14 cellular contexts compared by ENCODE assay signal in genomic region chr17:79830763-79831366, GRCh38. TPM values are rescaled to one million over a fixed set of nuclear protein-coding genes. Genes with fewer than 3 reads are reported as not detected.
DNase-seq lines count a peak whose midpoint lies in the region; ATAC-seq, FAIRE-seq and TF ChIP-seq lines count a peak whose summit lies in the region.
"Had no signal": no experiment of that assay in that cellular context is flagged by ENCODE, and none has a peak within 500 bp of the region (broad histone marks: within the 10 kb centered on the region; RNA-seq: fewer than 3 reads in every experiment).

No MANE protein-coding gene starts in this region.

- H3K9me3 ChIP-seq in heart right ventricle, result no peaks in the 10 kb centered on the region
- no peaks in the 10 kb centered on the region for H3K9me3 ChIP-seq in Panc1 (ENCODE audit: control insufficient read depth, insufficient read depth, low read depth, low read length)
- H3K9me3 ChIP-seq in right cardiac atrium (ENCODE audit: control insufficient read depth, low read length), result no peaks in the 10 kb centered on the region
- no peaks in the 10 kb centered on the region for H3K9me3 ChIP-seq in tibial nerve
- H3K9me3 ChIP-seq in effector memory CD4-positive, alpha-beta T cell (ENCODE audit: control insufficient read depth, low read length), result no peaks in the 10 kb centered on the region
- no peaks in the 10 kb centered on the region for H3K9me3 ChIP-seq in lower lobe of right lung
- H3K9me3 ChIP-seq: MG63, tibial artery had no signal

- BruUV-seq in Panc1 (replicated peaks; lab: Mats Ljungman, UMichigan), result no TSS peak

- ATAC-seq in heart right ventricle (peak in 1 of 8 donors; percentile 4), Panc1 (no peak), right cardiac atrium (no peak), lower lobe of right lung (no peak)
- ATAC-seq: esophagus mucosa had no signal

- 90 to 95% methylated on average over 10 of the region's 10 CpGs for WGBS in heart right ventricle, 2 donors
- WGBS in right cardiac atrium, result 87% methylated on average over 10 of the region's 10 CpGs
- 85% methylated on average over 10 of the region's 10 CpGs for WGBS in tibial nerve, 2 donors

- TF ChIP-seq POLR2A in tibial nerve (IDR thresholded peaks at IDR 0.05), result no peak

- POLR2A ChIA-PET in Panc1 (lab: Charles Lee), result interaction anchor here (1.2 kb wide), 1 partner anchor 19 kb away, joined by 3 read pairs; no protein-coding TSS in a partner anchor

- CTCF ChIA-PET in Panc1 (lab: Charles Lee), result interaction anchor here (0.7 to 3.6 kb wide), 2 partner anchors 14 to 19 kb away, joined by 4 to 21 read pairs; no protein-coding TSS in a partner anchor

- no peaks in the 10 kb centered on the region for H3K27me3 ChIP-seq in heart right ventricle
- H3K27me3 ChIP-seq in Panc1 (ENCODE audit: control insufficient read depth, insufficient read depth, low read length), result no peaks in the 10 kb centered on the region
- H3K27me3 ChIP-seq in right cardiac atrium (ENCODE audit: control insufficient read depth, insufficient read depth), result no peaks in the 10 kb centered on the region
- H3K27me3 ChIP-seq in tibial nerve, result no peaks in the 10 kb centered on the region
- H3K27me3 ChIP-seq in effector memory CD4-positive, alpha-beta T cell (replicated peaks; ENCODE audit: control insufficient read depth, insufficient read depth, low read length, poor library complexity, severe bottlenecking), result no peaks in the 10 kb centered on the region
- H3K27me3 ChIP-seq in lower lobe of right lung (ENCODE audit: low read depth), result no peaks in the 10 kb centered on the region
- H3K27me3 ChIP-seq: MG63 had no signal

- DNase-seq in heart right ventricle (no peak), cardiac septum (ENCODE audit: low spot score) (no peak), Panc1 (ENCODE audit: low read depth, low spot score) (no peak), right cardiac atrium (no peak), tibial nerve (ENCODE audit: low spot score in 2 of 2) (no peak), lower lobe of right lung (no peak), GM19239 (ENCODE audit: insufficient read length, low spot score) (no peak)
- no peak for DNase-seq in effector memory CD4-positive, alpha-beta T cell
- DNase-seq: activated effector memory CD4-positive, alpha-beta T cell treated with anti-CD3 and anti-CD28 coated beads, Interleukin-2, amount 50 U/mL, for 16 hours; cortex of kidney; GOT3; MG63 had no signal

- in situ Hi-C loops in Panc1 (cut with HindIII; ENCODE audit: low pct_unique_long_range_greater_than_20kb, low sequenced_read_pairs), result no loop called here

- intact Hi-C loops in heart right ventricle (cut with DNase I) (loop anchor here in 2 of 10 donors (2.0 to 10.0 kb wide), 2 partner anchors 16 to 86 kb away; no protein-coding TSS in a partner anchor), cardiac septum (cut with DNase I) (no loop called here), Panc1 (cut with micrococcal nuclease; ENCODE audit: unreplicated experiment) (loop anchor here (10.0 kb wide), 1 partner anchor 86 kb away; no protein-coding TSS in a partner anchor), right cardiac atrium (cut with DNase I) (no loop called here), lower lobe of right lung (cut with DNase I) (no loop called here)

- no peak for TF ChIP-seq EP300 in tibial nerve (IDR thresholded peaks at IDR 0.05)

- TF ChIP-seq CTCF in heart right ventricle (IDR thresholded peaks at IDR 0.05), result no peak
- no peak for TF ChIP-seq CTCF in Panc1 (IDR thresholded peaks at IDR 0.05)
- no peak for TF ChIP-seq CTCF in tibial nerve (IDR thresholded peaks at IDR 0.05)
- no peak for TF ChIP-seq CTCF in lower lobe of right lung (IDR thresholded peaks at IDR 0.05)

- H3K4me3 ChIP-seq in heart right ventricle, result no peak overlapping the region
- no peak overlapping the region for H3K4me3 ChIP-seq in Panc1 (ENCODE audit: low read depth in 2 of 2, low read length in 2 of 2)
- H3K4me3 ChIP-seq in right cardiac atrium (ENCODE audit: low read length), result no peak overlapping the region
- H3K4me3 ChIP-seq in tibial nerve, result no peak overlapping the region
- no peak overlapping the region for H3K4me3 ChIP-seq in effector memory CD4-positive, alpha-beta T cell (ENCODE audit: insufficient read depth, low read depth, low read length, poor library complexity, severe bottlenecking)
- no peak overlapping the region for H3K4me3 ChIP-seq in lower lobe of right lung
- H3K4me3 ChIP-seq: MG63, tibial artery had no signal

- H3K4me1 ChIP-seq in heart right ventricle (peaks cover 9 to 71% (median 36%) of the 10 kb centered on the region in 9 donors), Panc1 (ENCODE audit: control insufficient read depth, insufficient read depth, low read length) (peaks cover 54% of the 10 kb centered on the region), right cardiac atrium (ENCODE audit: control insufficient read depth, insufficient read depth, low read length) (peaks cover 6% of the 10 kb centered on the region), tibial nerve (peaks cover 0 to 49% (median 23%) of the 10 kb centered on the region in 4 donors), lower lobe of right lung (peaks cover 65% of the 10 kb centered on the region)
- H3K4me1 ChIP-seq in effector memory CD4-positive, alpha-beta T cell (ENCODE audit: control insufficient read depth, insufficient read depth, low read length, poor library complexity, severe bottlenecking), result peaks cover 15% of the 10 kb centered on the region

- H3K36me3 ChIP-seq in heart right ventricle (peaks cover 0 to 27% (median 21%) of the 10 kb centered on the region in 9 donors), Panc1 (ENCODE audit: control insufficient read depth, insufficient read depth, low read length) (peaks cover 2% of the 10 kb centered on the region; the same call in 1 of the 2 replicates), tibial nerve (peaks cover 0 to 21% (median 2%) of the 10 kb centered on the region in 3 donors), lower lobe of right lung (peaks cover 22% of the 10 kb centered on the region)
- peaks cover 23% of the 10 kb centered on the region for H3K36me3 ChIP-seq in effector memory CD4-positive, alpha-beta T cell (ENCODE audit: control insufficient read depth, insufficient read depth, low read length)

- FAIRE-seq in GM19239 (lab: Jason Lieb, UNC), result no peak

- peak overlapping the region in 6 of 10 donors; percentile 78 to 87 (median 84) for H3K27ac ChIP-seq in heart right ventricle
- H3K27ac ChIP-seq in Panc1 (ENCODE audit: low read length), result peak overlapping the region; percentile 94
- H3K27ac ChIP-seq in right cardiac atrium (ENCODE audit: low read length), result peak overlapping the region; percentile 40
- peak overlapping the region; percentile 63 to 89 (median 81) for H3K27ac ChIP-seq in tibial nerve
- no peak overlapping the region for H3K27ac ChIP-seq in effector memory CD4-positive, alpha-beta T cell (ENCODE audit: insufficient read depth, low read length, poor library complexity, severe bottlenecking)
- no peak overlapping the region for H3K27ac ChIP-seq in lower lobe of right lung
- H3K27ac ChIP-seq: tibial artery had no signal

RNA-seq across cellular contexts. Expression of gene CBX4, which starts 8.4 kb away (rescaled TPM):
- total RNA-seq in heart right ventricle, result 10 to 100 TPM; 21.6 to 38.2 (median 26.4) TPM
- 1 to 10 TPM; 9.4 to 9.8 TPM for polyA plus RNA-seq in heart right ventricle
- total RNA-seq in cardiac septum, result 23.8 TPM
- total RNA-seq in Panc1 (2021; ENCODE audit: unreplicated experiment), result 48.6 TPM
- polyA plus RNA-seq in Panc1 (2012; ENCODE audit: insufficient read length), result 39.2 TPM
- 10 to 100 TPM; 26.9 to 32.6 (median 30.3) TPM for total RNA-seq in right cardiac atrium
- 19.8 TPM for polyA plus RNA-seq in right cardiac atrium
- total RNA-seq in tibial nerve, result 10 to 100 TPM; 11.6 to 15.3 (median 14.4) TPM
- total RNA-seq in lower lobe of right lung, result 20.6 TPM

RNA-seq across cellular contexts. Expression of gene CBX8, which starts 34.0 kb away (rescaled TPM):
- total RNA-seq in heart right ventricle (1 to 10 TPM; 4.3 to 9.3 (median 5.6) TPM), cardiac septum (5.7 TPM), Panc1 (2021; ENCODE audit: unreplicated experiment) (15.3 TPM), right cardiac atrium (1 to 10 TPM; 2.4 to 7.3 (median 5.5) TPM), tibial nerve (1 to 10 TPM in 1 of 4 donors, under 1 TPM in 2, not detected in 1; 0.84 to 4.2 (median 0.87) TPM), lower lobe of right lung (5.8 TPM)
- polyA plus RNA-seq in heart right ventricle (1 to 10 TPM; 2.2 to 4.1 TPM), right cardiac atrium (3.8 TPM)
- 17.3 TPM for polyA plus RNA-seq in Panc1 (2012; ENCODE audit: insufficient read length)

RNA-seq across cellular contexts. Expression of gene CBX2, which starts 52.9 kb away (rescaled TPM):
- total RNA-seq in heart right ventricle (1 to 10 TPM; 1.5 to 3.9 (median 2.7) TPM), cardiac septum (3.5 TPM), Panc1 (2021; ENCODE audit: unreplicated experiment) (9.0 TPM), right cardiac atrium (1 to 10 TPM; 1.5 to 3.5 (median 2.4) TPM), tibial nerve (1 to 10 TPM; 2.4 to 5.9 (median 4.5) TPM), lower lobe of right lung (3.9 TPM)
- polyA plus RNA-seq in heart right ventricle (1 to 10 TPM; 2.9 to 7.1 TPM), right cardiac atrium (2.4 TPM)
- 5.9 TPM for polyA plus RNA-seq in Panc1 (2012; ENCODE audit: insufficient read length)

Comparison
In these comparisons a context has a peak if more than half of its experiments do, and no peak if none do; other contexts are left out.
1. H3K27ac ChIP-seq: peak in heart right ventricle (6 of 10), Panc1 (single experiment), right cardiac atrium (single experiment) and tibial nerve (4 of 4); none in effector memory CD4-positive, alpha-beta T cell (single experiment) and lower lobe of right lung (single experiment).